Comparison of ENCODE assay signal across 9 cellular contexts in genomic region chr9:10613413-10613812, GRCh38. TPM values are rescaled to one million over a fixed set of nuclear protein-coding genes. Genes with fewer than 3 reads are reported as not detected.
DNase-seq lines count a peak whose midpoint lies in the region; ATAC-seq and TF ChIP-seq lines count a peak whose summit lies in the region.
"Had no signal": no experiment of that assay in that cellular context is flagged by ENCODE, and none has a peak within 500 bp of the region (broad histone marks: within the 10 kb centered on the region; RNA-seq: fewer than 3 reads in every experiment).

No MANE protein-coding gene starts in this region.

- no peak overlapping the region for H3K27ac Mint-ChIP-seq in MCF 10A (ENCODE audit: low read depth, unreplicated experiment)

- intact Hi-C loops in breast epithelium (cut with DNase I; ENCODE audit: low total_unique reads) (no loop called here), MCF 10A (cut with micrococcal nuclease) (no loop called here)

- H3K9me3 ChIP-seq in breast epithelium (no peaks in the 10 kb centered on the region), iPS-20b (ENCODE audit: insufficient read depth, low read depth, low read length) (no peaks in the 10 kb centered on the region), thoracic aorta (no peaks in the 10 kb centered on the region)

- H3K27me3 ChIP-seq in breast epithelium (peaks cover 2 to 66% of the 10 kb centered on the region in 2 donors), iPS-20b (ENCODE audit: insufficient read depth, low read length) (peaks cover 58% of the 10 kb centered on the region), thoracic aorta (replicated peaks; ENCODE audit: insufficient read depth) (peaks cover 5% of the 10 kb centered on the region)

- CTCF ChIA-PET in MCF 10A (lab: Yijun Ruan, JAX): interaction anchor here (0.7 kb wide), 1 partner anchor 270 kb away, joined by 3 read pairs; no protein-coding TSS in a partner anchor

- DNase-seq in breast epithelium (ENCODE audit: low spot score in 2 of 2) (no peak), MCF 10A (ENCODE audit: unreplicated experiment) (no peak), astrocyte of the spinal cord (ENCODE audit: low read depth, low spot score) (peak; percentile 2), thoracic aorta (ENCODE audit: low spot score) (no peak), GM20000 (ENCODE audit: low spot score) (no peak), GOT3 (lab: John Stamatoyannopoulos, UW) (no peak)
- DNase-seq: AML-193 had no signal

- H3K4me1 ChIP-seq in breast epithelium: no peaks in the 10 kb centered on the region
- peaks cover 11% of the 10 kb centered on the region; the same call in 1 of the 2 replicates for H3K4me1 ChIP-seq in iPS-20b (ENCODE audit: insufficient read depth, low read length)
- peaks cover 0 to 8% of the 10 kb centered on the region in 2 donors for H3K4me1 ChIP-seq in thoracic aorta (ENCODE audit: control insufficient read depth in 1 of 2, low read depth in 2 of 2)

- H3K27ac ChIP-seq in breast epithelium (no peak overlapping the region), iPS-20b (ENCODE audit: low read length) (no peak overlapping the region), thoracic aorta (no peak overlapping the region)

- H3K9me3 Mint-ChIP-seq in MCF 10A (ENCODE audit: unreplicated experiment): no peaks in the 10 kb centered on the region

- H3K36me3 ChIP-seq in breast epithelium (no peaks in the 10 kb centered on the region), iPS-20b (ENCODE audit: insufficient read depth, low read depth, low read length) (no peaks in the 10 kb centered on the region), thoracic aorta (no peaks in the 10 kb centered on the region)

- ATAC-seq in thoracic aorta (ENCODE audit: insufficient number of reproducible peaks, low FRiP score, low read depth) (no peak), HG02885 (IDR thresholded peaks at IDR 0.05; ENCODE audit: poor library complexity, unreplicated experiment) (no peak)

- H3K4me1 Mint-ChIP-seq in MCF 10A (ENCODE audit: insufficient read depth, unreplicated experiment): peaks cover 5% of the 10 kb centered on the region

- TF ChIP-seq POLR2A in breast epithelium (IDR thresholded peaks at IDR 0.05): no peak

- TF ChIP-seq CTCF in breast epithelium (IDR thresholded peaks at IDR 0.05) (no peak), MCF 10A (IDR thresholded peaks at IDR 0.05; ENCODE audit: unreplicated experiment) (no peak), astrocyte of the spinal cord (IDR thresholded peaks at IDR 0.05; ENCODE audit: low read depth, low read length) (no peak), thoracic aorta (IDR thresholded peaks at IDR 0.05) (no peak), GM20000 (IDR thresholded peaks at IDR 0.05; ENCODE audit: extremely low read depth, missing control alignments) (no peak)

- no peak overlapping the region for H3K4me3 Mint-ChIP-seq in MCF 10A (ENCODE audit: unreplicated experiment)

- POLR2A ChIA-PET in MCF 10A (lab: Yijun Ruan, JAX): no interaction called here

- no peaks in the 10 kb centered on the region for H3K36me3 Mint-ChIP-seq in MCF 10A (ENCODE audit: insufficient read depth, unreplicated experiment)

- no TSS peak for BruUV-seq in MCF 10A (replicated peaks; lab: Mats Ljungman, UMichigan)

- H3K4me3 ChIP-seq in breast epithelium: peak overlapping the region in 2 of 3 donors; percentile 47 to 70
- peak overlapping the region; percentile 35 for H3K4me3 ChIP-seq in astrocyte of the spinal cord (ENCODE audit: low read depth, low read length)
- peak overlapping the region; percentile 91 for H3K4me3 ChIP-seq in iPS-20b (ENCODE audit: low read length)
- H3K4me3 ChIP-seq in thoracic aorta: peak overlapping the region; percentile 65

- no peak overlapping the region; the same call in 1 of the 2 replicates for H3K9ac ChIP-seq in iPS-20b (ENCODE audit: low read depth, low read length)

- H3K27me3 Mint-ChIP-seq in MCF 10A (ENCODE audit: insufficient read depth, unreplicated experiment): peaks cover 99% of the 10 kb centered on the region

- in situ Hi-C loops in astrocyte of the spinal cord (cut with HindIII; ENCODE audit: low sequenced_read_pairs): no loop called here

RNA-seq across cellular contexts. Expression of gene PTPRD, which starts 0.6 kb away (rescaled TPM):
- total RNA-seq in breast epithelium: 1 to 10 TPM; 2.9 to 5.4 (median 3.6) TPM
- total RNA-seq in MCF 10A (2022): 0.98 TPM in 1 of 2 replicates, not detected in the other
- total RNA-seq in thoracic aorta: 100 to 1,000 TPM in 1 of 2 donors, 10 to 100 TPM in 1; 19.6 to 101 TPM

Comparison
In these comparisons a context has a peak if more than half of its experiments do, and no peak if none do; other contexts are left out.
1. H3K4me3 ChIP-seq: peak in every context shown above with its lines; median percentile 91 in iPS-20b; 65 in thoracic aorta; 58 in breast epithelium; 35 in astrocyte of the spinal cord.